1 cellular context compared by ENCODE assay signal in the genomic region with DNA sequence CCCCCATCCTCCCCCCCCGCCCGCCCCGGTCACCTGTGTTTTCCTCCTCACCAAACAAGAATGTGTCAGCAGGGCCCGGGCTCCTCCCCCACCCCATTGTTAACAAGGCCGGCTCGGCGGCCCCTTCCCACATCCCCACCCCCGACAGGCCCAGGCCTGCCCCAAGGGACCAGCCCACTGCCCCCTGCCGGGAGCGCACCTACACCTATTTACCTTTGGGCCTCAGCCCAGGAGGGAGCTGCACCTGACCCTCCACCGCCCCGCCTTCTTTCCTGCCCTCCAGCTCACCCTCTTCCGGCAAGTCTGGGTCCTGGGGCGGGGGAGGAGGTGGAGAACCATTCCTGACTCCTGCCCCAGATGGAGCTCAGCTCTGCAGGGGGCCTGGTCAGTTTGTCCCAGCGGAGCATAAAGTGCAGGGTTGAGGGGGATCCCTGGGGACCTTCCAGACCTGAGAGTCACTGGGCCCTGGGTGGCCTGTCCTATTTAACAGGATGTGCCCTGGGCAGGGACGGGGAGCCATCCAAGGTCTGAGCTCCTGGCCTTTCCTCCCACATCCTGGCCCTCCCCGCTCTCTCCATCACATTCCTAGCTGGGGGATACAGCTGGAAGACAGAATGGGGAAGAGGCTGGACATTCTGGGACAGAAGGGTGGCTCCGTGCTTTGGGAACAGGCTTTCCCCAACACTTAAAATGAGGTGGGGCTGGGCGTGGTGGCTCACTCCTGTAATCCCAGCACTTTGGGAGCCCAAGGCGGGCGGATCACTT.
TF ChIP-seq lines count a peak whose summit lies in the region.

No MANE protein-coding gene starts in this region.

TF ChIP-seq in HepG2, 621 proteins besides CTCF, POLR2A, EP300 and RAD21 (continued from another document and continues in another):
- TF ChIP-seq, protein P1, sequence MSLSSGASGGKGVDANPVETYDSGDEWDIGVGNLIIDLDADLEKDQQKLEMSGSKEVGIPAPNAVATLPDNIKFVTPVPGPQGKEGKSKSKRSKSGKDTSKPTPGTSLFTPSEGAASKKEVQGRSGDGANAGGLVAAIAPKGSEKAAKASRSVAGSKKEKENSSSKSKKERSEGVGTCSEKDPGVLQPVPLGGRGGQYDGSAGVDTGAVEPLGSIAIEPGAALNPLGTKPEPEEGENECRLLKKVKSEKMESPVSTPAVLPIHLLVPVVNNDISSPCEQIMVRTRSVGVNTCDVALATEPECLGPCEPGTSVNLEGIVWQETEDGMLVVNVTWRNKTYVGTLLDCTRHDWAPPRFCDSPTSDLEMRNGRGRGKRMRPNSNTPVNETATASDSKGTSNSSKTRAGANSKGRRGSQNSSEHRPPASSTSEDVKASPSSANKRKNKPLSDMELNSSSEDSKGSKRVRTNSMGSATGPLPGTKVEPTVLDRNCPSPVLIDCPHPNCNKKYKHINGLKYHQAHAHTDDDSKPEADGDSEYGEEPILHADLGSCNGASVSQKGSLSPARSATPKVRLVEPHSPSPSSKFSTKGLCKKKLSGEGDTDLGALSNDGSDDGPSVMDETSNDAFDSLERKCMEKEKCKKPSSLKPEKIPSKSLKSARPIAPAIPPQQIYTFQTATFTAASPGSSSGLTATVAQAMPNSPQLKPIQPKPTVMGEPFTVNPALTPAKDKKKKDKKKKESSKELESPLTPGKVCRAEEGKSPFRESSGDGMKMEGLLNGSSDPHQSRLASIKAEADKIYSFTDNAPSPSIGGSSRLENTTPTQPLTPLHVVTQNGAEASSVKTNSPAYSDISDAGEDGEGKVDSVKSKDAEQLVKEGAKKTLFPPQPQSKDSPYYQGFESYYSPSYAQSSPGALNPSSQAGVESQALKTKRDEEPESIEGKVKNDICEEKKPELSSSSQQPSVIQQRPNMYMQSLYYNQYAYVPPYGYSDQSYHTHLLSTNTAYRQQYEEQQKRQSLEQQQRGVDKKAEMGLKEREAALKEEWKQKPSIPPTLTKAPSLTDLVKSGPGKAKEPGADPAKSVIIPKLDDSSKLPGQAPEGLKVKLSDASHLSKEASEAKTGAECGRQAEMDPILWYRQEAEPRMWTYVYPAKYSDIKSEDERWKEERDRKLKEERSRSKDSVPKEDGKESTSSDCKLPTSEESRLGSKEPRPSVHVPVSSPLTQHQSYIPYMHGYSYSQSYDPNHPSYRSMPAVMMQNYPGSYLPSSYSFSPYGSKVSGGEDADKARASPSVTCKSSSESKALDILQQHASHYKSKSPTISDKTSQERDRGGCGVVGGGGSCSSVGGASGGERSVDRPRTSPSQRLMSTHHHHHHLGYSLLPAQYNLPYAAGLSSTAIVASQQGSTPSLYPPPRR (CRISPR knock-in tag; IDR thresholded peaks at IDR 0.05; ENCODE audit: borderline replicate concordance): peak; percentile 73; the same call in 1 of the 2 replicates
- TF ChIP-seq XRCC5 (optimal IDR thresholded peaks at IDR 0.05; ENCODE audit: low read length): no peak
- TF ChIP-seq, protein P2, sequence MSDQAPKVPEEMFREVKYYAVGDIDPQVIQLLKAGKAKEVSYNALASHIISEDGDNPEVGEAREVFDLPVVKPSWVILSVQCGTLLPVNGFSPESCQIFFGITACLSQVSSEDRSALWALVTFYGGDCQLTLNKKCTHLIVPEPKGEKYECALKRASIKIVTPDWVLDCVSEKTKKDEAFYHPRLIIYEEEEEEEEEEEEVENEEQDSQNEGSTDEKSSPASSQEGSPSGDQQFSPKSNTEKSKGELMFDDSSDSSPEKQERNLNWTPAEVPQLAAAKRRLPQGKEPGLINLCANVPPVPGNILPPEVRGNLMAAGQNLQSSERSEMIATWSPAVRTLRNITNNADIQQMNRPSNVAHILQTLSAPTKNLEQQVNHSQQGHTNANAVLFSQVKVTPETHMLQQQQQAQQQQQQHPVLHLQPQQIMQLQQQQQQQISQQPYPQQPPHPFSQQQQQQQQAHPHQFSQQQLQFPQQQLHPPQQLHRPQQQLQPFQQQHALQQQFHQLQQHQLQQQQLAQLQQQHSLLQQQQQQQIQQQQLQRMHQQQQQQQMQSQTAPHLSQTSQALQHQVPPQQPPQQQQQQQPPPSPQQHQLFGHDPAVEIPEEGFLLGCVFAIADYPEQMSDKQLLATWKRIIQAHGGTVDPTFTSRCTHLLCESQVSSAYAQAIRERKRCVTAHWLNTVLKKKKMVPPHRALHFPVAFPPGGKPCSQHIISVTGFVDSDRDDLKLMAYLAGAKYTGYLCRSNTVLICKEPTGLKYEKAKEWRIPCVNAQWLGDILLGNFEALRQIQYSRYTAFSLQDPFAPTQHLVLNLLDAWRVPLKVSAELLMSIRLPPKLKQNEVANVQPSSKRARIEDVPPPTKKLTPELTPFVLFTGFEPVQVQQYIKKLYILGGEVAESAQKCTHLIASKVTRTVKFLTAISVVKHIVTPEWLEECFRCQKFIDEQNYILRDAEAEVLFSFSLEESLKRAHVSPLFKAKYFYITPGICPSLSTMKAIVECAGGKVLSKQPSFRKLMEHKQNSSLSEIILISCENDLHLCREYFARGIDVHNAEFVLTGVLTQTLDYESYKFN (CRISPR knock-in tag; conservative IDR thresholded peaks at IDR 0.05): peak; percentile 82
- TF ChIP-seq, protein P3, sequence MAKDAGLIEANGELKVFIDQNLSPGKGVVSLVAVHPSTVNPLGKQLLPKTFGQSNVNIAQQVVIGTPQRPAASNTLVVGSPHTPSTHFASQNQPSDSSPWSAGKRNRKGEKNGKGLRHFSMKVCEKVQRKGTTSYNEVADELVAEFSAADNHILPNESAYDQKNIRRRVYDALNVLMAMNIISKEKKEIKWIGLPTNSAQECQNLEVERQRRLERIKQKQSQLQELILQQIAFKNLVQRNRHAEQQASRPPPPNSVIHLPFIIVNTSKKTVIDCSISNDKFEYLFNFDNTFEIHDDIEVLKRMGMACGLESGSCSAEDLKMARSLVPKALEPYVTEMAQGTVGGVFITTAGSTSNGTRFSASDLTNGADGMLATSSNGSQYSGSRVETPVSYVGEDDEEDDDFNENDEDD (CRISPR knock-in tag; IDR thresholded peaks at IDR 0.05; ENCODE audit: borderline replicate concordance): peak; percentile 36; the same call in 1 of the 2 replicates
- 0 out of 2 replicates have a peak, but pooled peaks have one; percentile 31 for TF ChIP-seq ZIK1 (CRISPR knock-in tag; IDR thresholded peaks at IDR 0.05; ENCODE audit: borderline replicate concordance, low read depth)
- TF ChIP-seq ZNF24 (IDR thresholded peaks at IDR 0.05): no peak
- no peak for TF ChIP-seq CENPX (CRISPR knock-in tag; IDR thresholded peaks at IDR 0.05)
- TF ChIP-seq NCOA1 (CRISPR knock-in tag; IDR thresholded peaks at IDR 0.05): 0 out of 2 replicates have a peak, but pooled peaks have one; percentile 19
- TF ChIP-seq SP5 (CRISPR knock-in tag; IDR thresholded peaks at IDR 0.05; ENCODE audit: borderline replicate concordance, low read depth): peak; percentile 98
- TF ChIP-seq, protein P4, sequence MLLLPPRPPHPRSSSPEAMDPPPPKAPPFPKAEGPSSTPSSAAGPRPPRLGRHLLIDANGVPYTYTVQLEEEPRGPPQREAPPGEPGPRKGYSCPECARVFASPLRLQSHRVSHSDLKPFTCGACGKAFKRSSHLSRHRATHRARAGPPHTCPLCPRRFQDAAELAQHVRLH (CRISPR knock-in tag; IDR thresholded peaks at IDR 0.05; ENCODE audit: borderline replicate concordance, low read depth): 0 out of 2 replicates have a peak, but pooled peaks have one; percentile 35
- TF ChIP-seq ZFP1 (CRISPR knock-in tag; IDR thresholded peaks at IDR 0.05): 0 out of 2 replicates have a peak, but pooled peaks have one; percentile 14
- TF ChIP-seq RCOR2 (CRISPR knock-in tag; IDR thresholded peaks at IDR 0.05): peak; percentile 56; the same call in 1 of the 2 replicates
- TF ChIP-seq FOXA1 (IDR thresholded peaks at IDR 0.05): no peak
- TF ChIP-seq FOXA1 (CRISPR knock-in tag; IDR thresholded peaks at IDR 0.05): peak; percentile 91
- TF ChIP-seq, protein P5, sequence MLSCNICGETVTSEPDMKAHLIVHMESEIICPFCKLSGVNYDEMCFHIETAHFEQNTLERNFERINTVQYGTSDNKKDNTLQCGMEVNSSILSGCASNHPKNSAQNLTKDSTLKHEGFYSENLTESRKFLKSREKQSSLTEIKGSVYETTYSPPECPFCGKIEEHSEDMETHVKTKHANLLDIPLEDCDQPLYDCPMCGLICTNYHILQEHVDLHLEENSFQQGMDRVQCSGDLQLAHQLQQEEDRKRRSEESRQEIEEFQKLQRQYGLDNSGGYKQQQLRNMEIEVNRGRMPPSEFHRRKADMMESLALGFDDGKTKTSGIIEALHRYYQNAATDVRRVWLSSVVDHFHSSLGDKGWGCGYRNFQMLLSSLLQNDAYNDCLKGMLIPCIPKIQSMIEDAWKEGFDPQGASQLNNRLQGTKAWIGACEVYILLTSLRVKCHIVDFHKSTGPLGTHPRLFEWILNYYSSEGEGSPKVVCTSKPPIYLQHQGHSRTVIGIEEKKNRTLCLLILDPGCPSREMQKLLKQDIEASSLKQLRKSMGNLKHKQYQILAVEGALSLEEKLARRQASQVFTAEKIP (CRISPR knock-in tag; IDR thresholded peaks at IDR 0.05; ENCODE audit: borderline replicate concordance): no peak
- TF ChIP-seq, protein P6, sequence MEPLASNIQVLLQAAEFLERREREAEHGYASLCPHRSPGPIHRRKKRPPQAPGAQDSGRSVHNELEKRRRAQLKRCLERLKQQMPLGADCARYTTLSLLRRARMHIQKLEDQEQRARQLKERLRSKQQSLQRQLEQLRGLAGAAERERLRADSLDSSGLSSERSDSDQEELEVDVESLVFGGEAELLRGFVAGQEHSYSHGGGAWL (CRISPR knock-in tag; IDR thresholded peaks at IDR 0.05): peak; percentile 31; the same call in 1 of the 2 replicates
- TF ChIP-seq, protein P7, sequence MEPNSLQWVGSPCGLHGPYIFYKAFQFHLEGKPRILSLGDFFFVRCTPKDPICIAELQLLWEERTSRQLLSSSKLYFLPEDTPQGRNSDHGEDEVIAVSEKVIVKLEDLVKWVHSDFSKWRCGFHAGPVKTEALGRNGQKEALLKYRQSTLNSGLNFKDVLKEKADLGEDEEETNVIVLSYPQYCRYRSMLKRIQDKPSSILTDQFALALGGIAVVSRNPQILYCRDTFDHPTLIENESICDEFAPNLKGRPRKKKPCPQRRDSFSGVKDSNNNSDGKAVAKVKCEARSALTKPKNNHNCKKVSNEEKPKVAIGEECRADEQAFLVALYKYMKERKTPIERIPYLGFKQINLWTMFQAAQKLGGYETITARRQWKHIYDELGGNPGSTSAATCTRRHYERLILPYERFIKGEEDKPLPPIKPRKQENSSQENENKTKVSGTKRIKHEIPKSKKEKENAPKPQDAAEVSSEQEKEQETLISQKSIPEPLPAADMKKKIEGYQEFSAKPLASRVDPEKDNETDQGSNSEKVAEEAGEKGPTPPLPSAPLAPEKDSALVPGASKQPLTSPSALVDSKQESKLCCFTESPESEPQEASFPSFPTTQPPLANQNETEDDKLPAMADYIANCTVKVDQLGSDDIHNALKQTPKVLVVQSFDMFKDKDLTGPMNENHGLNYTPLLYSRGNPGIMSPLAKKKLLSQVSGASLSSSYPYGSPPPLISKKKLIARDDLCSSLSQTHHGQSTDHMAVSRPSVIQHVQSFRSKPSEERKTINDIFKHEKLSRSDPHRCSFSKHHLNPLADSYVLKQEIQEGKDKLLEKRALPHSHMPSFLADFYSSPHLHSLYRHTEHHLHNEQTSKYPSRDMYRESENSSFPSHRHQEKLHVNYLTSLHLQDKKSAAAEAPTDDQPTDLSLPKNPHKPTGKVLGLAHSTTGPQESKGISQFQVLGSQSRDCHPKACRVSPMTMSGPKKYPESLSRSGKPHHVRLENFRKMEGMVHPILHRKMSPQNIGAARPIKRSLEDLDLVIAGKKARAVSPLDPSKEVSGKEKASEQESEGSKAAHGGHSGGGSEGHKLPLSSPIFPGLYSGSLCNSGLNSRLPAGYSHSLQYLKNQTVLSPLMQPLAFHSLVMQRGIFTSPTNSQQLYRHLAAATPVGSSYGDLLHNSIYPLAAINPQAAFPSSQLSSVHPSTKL (CRISPR knock-in tag; IDR thresholded peaks at IDR 0.05): peak; percentile 70
- peak; percentile 21 for TF ChIP-seq HNRNPLL (IDR thresholded peaks at IDR 0.05; ENCODE audit: low read depth, low read length, poor library complexity, severe bottlenecking)
- peak; percentile 46; the same call in 1 of the 2 replicates for TF ChIP-seq ZNF451 (CRISPR knock-in tag; IDR thresholded peaks at IDR 0.05)
- no peak for TF ChIP-seq FOXP1 (IDR thresholded peaks at IDR 0.05)
- peak; percentile 50; the same call in 1 of the 2 replicates for TF ChIP-seq FOXP1 (CRISPR knock-in tag; IDR thresholded peaks at IDR 0.05)
- TF ChIP-seq, protein P8, sequence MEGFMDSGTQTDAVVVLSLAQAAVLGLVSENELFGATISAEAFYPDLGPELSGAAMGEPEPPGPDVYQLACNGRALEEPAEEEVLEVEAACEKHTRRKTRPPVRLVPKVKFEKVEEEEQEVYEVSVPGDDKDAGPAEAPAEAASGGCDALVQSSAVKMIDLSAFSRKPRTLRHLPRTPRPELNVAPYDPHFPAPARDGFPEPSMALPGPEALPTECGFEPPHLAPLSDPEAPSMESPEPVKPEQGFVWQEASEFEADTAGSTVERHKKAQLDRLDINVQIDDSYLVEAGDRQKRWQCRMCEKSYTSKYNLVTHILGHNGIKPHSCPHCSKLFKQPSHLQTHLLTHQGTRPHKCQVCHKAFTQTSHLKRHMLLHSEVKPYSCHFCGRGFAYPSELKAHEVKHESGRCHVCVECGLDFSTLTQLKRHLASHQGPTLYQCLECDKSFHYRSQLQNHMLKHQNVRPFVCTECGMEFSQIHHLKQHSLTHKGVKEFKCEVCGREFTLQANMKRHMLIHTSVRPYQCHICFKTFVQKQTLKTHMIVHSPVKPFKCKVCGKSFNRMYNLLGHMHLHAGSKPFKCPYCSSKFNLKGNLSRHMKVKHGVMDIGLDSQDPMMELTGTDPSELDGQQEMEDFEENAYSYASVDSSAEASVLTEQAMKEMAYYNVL (CRISPR knock-in tag; IDR thresholded peaks at IDR 0.05; ENCODE audit: borderline replicate concordance): peak; percentile 83
- TF ChIP-seq MED1 (CRISPR knock-in tag; IDR thresholded peaks at IDR 0.05): peak; percentile 72
- TF ChIP-seq MIXL1 (CRISPR knock-in tag; IDR thresholded peaks at IDR 0.05): 0 out of 2 replicates have a peak, but pooled peaks have one; percentile 12
- TF ChIP-seq ASH2L (IDR thresholded peaks at IDR 0.05; ENCODE audit: insufficient read length, low read depth, low read length): no peak
- peak; percentile 58; the same call in 1 of the 2 replicates for TF ChIP-seq TARDBP (CRISPR knock-in tag; IDR thresholded peaks at IDR 0.05)
- peak; percentile 42 for TF ChIP-seq PHF8 (CRISPR knock-in tag; IDR thresholded peaks at IDR 0.05)
- TF ChIP-seq, protein P9, sequence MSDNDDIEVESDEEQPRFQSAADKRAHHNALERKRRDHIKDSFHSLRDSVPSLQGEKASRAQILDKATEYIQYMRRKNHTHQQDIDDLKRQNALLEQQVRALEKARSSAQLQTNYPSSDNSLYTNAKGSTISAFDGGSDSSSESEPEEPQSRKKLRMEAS (IDR thresholded peaks at IDR 0.05): peak; percentile 1; the same call in 1 of the 2 replicates
- peak; percentile 91 for TF ChIP-seq ETV5 (CRISPR knock-in tag; IDR thresholded peaks at IDR 0.05; ENCODE audit: borderline replicate concordance)
- no peak for TF ChIP-seq U2AF2 (IDR thresholded peaks at IDR 0.05; ENCODE audit: low read depth, low read length)
- TF ChIP-seq SOX13 (IDR thresholded peaks at IDR 0.05): no peak
- peak in 1 of 2 experiments; percentile 53; a peak in 2 of 4 replicates for TF ChIP-seq SOX13 (CRISPR knock-in tag; conservative IDR thresholded peaks at IDR 0.05 in 1 of 2, IDR thresholded peaks at IDR 0.05 in 1 of 2)
- TF ChIP-seq ZNF614 (CRISPR knock-in tag; IDR thresholded peaks at IDR 0.05; ENCODE audit: borderline replicate concordance): 0 out of 2 replicates have a peak, but pooled peaks have one; percentile 64
- peak; percentile 79 for TF ChIP-seq HMG20B (CRISPR knock-in tag; conservative IDR thresholded peaks at IDR 0.05)
